In genomic region chr16:56851671-56852400, GRCh38 we compare ENCODE assay signal across 11 cellular contexts. TPM values are rescaled to one million over a fixed set of nuclear protein-coding genes. Genes with fewer than 3 reads are reported as not detected.
DNase-seq lines count a peak whose midpoint lies in the region; TF ChIP-seq lines count a peak whose summit lies in the region.
"Had no signal": no experiment of that assay in that cellular context is flagged by ENCODE, and none has a peak within 500 bp of the region (broad histone marks: within the 10 kb centered on the region; RNA-seq: fewer than 3 reads in every experiment).

No MANE protein-coding gene starts in this region.

- intact Hi-C loops in dorsolateral prefrontal cortex (cut with DNase I) (no loop called here), posterior vena cava (cut with DNase I) (no loop called here)

- no peaks in the 10 kb centered on the region for H3K27me3 ChIP-seq in dorsolateral prefrontal cortex

- peaks cover 19% of the 10 kb centered on the region for H3K4me1 Mint-ChIP-seq in activated T-cell treated with anti-CD3 and anti-CD28 coated beads, Interleukin-2, amount 50 U/mL, for 24 hours (ENCODE audit: low read depth)

- H3K27me3 Mint-ChIP-seq in activated T-cell treated with anti-CD3 and anti-CD28 coated beads, Interleukin-2, amount 50 U/mL, for 24 hours, result no peaks in the 10 kb centered on the region
- H3K27me3 Mint-ChIP-seq: activated CD4-positive, alpha-beta memory T cell treated with anti-CD3 and anti-CD28 coated beads, Interleukin-2, amount 10 ng/mL, durations not matched to agents 7 days and 5 days had no signal

- peaks cover 11% of the 10 kb centered on the region for H3K36me3 Mint-ChIP-seq in activated T-cell treated with anti-CD3 and anti-CD28 coated beads, Interleukin-2, amount 50 U/mL, for 24 hours (ENCODE audit: low read depth)

- H3K4me3 Mint-ChIP-seq in activated T-cell treated with anti-CD3 and anti-CD28 coated beads, Interleukin-2, amount 50 U/mL, for 24 hours, result no peak overlapping the region
- H3K4me3 Mint-ChIP-seq: activated CD4-positive, alpha-beta memory T cell treated with anti-CD3 and anti-CD28 coated beads, Interleukin-2, amount 10 ng/mL, durations not matched to agents 7 days and 5 days had no signal

- H3K4me3 ChIP-seq in GM12864 (ENCODE audit: low read depth, low read length) (no peak overlapping the region), NB4 (ENCODE audit: low read depth, low read length) (no peak overlapping the region), dorsolateral prefrontal cortex (no peak overlapping the region)

- H3K9me3 Mint-ChIP-seq in activated T-cell treated with anti-CD3 and anti-CD28 coated beads, Interleukin-2, amount 50 U/mL, for 24 hours, result no peaks in the 10 kb centered on the region
- H3K9me3 Mint-ChIP-seq: activated CD4-positive, alpha-beta memory T cell treated with anti-CD3 and anti-CD28 coated beads, Interleukin-2, amount 10 ng/mL, durations not matched to agents 7 days and 5 days had no signal

- TF ChIP-seq POLR2A in NB4 (IDR thresholded peaks at IDR 0.05; ENCODE audit: extremely low read depth, insufficient read length), result no peak

- no peak overlapping the region for H3K27ac Mint-ChIP-seq in activated T-cell treated with anti-CD3 and anti-CD28 coated beads, Interleukin-2, amount 50 U/mL, for 24 hours
- H3K27ac Mint-ChIP-seq: activated CD4-positive, alpha-beta memory T cell treated with anti-CD3 and anti-CD28 coated beads, Interleukin-2, amount 10 ng/mL, durations not matched to agents 7 days and 5 days had no signal

- peak; percentile 56 for TF ChIP-seq CTCF in GM12864 (IDR thresholded peaks at IDR 0.05; ENCODE audit: low read depth, low read length, missing control alignments)
- peak; percentile 59 for TF ChIP-seq CTCF in NB4 (IDR thresholded peaks at IDR 0.05; ENCODE audit: low read depth, low read length)
- peak in 44 of 56 donors; percentile 16 to 57 (median 36) for TF ChIP-seq CTCF in dorsolateral prefrontal cortex (IDR thresholded peaks at IDR 0.05 in 54 of 56, conservative IDR thresholded peaks at IDR 0.05 in 2 of 56; ENCODE audit: low read depth in 1 of 56, partially characterized antibody in 56 of 56)

- peak overlapping the region in 11 of 59 donors; percentile 4 to 95 (median 25) for H3K27ac ChIP-seq in dorsolateral prefrontal cortex

- DNase-seq in GM12864 (ENCODE audit: low read depth), result no peak
- peak; percentile 43 for DNase-seq in NB4 (ENCODE audit: low read depth)
- DNase-seq in dorsolateral prefrontal cortex, result peak in 3 of 10 donors; percentile 26 to 33 (median 28)
- peak; percentile 52 for DNase-seq in posterior vena cava (ENCODE audit: low spot score)
- no peak for DNase-seq in activated T-cell treated with anti-CD3 and anti-CD28 coated beads, Interleukin-2, amount 50 U/mL, for 24 hours
- no peak for DNase-seq in DMS53 (lab: John Stamatoyannopoulos, UW)
- no peak for DNase-seq in T-helper 1 cell
- DNase-seq in HT-29 (ENCODE audit: low spot score), result no peak
- DNase-seq: activated CD4-positive, alpha-beta memory T cell treated with anti-CD3 and anti-CD28 coated beads, Interleukin-2, amount 10 ng/mL, durations not matched to agents 7 days and 5 days; effector CD8-positive, alpha-beta T cell had no signal

RNA-seq across cellular contexts. Expression of gene SLC12A3, which starts 13.2 kb away (rescaled TPM):
- total RNA-seq in dorsolateral prefrontal cortex (1 to 10 TPM in 20 of 120 experiments, under 1 TPM in 80, not detected in 20; 0.10 to 3.2 (median 0.46) TPM), posterior vena cava (not detected)
- not detected in 2 replicates for total RNA-seq in HT-29 (2014; rRNA removed; shearing (Covaris generic))
- total RNA-seq: activated CD4-positive, alpha-beta memory T cell treated with anti-CD3 and anti-CD28 coated beads, Interleukin-2, amount 10 ng/mL, durations not matched to agents 7 days and 5 days; NCI-H460 had no signal

Comparison
In these comparisons a context has a peak if more than half of its experiments do, and no peak if none do; other contexts are left out.
1. DNase-seq: peak in NB4 (single experiment) and posterior vena cava (single experiment); none in GM12864 (single experiment), activated T-cell treated with anti-CD3 and anti-CD28 coated beads, Interleukin-2, amount 50 U/mL, for 24 hours (single experiment), DMS53 (single experiment), T-helper 1 cell (0 of 5) and HT-29 (single experiment).
2. Peak in every context shown above with its lines, with median percentiles within 50 percentile points of each other: CTCF ChIP-seq.